Comparison of ENCODE assay signal across 31 cellular contexts in the genomic region with DNA sequence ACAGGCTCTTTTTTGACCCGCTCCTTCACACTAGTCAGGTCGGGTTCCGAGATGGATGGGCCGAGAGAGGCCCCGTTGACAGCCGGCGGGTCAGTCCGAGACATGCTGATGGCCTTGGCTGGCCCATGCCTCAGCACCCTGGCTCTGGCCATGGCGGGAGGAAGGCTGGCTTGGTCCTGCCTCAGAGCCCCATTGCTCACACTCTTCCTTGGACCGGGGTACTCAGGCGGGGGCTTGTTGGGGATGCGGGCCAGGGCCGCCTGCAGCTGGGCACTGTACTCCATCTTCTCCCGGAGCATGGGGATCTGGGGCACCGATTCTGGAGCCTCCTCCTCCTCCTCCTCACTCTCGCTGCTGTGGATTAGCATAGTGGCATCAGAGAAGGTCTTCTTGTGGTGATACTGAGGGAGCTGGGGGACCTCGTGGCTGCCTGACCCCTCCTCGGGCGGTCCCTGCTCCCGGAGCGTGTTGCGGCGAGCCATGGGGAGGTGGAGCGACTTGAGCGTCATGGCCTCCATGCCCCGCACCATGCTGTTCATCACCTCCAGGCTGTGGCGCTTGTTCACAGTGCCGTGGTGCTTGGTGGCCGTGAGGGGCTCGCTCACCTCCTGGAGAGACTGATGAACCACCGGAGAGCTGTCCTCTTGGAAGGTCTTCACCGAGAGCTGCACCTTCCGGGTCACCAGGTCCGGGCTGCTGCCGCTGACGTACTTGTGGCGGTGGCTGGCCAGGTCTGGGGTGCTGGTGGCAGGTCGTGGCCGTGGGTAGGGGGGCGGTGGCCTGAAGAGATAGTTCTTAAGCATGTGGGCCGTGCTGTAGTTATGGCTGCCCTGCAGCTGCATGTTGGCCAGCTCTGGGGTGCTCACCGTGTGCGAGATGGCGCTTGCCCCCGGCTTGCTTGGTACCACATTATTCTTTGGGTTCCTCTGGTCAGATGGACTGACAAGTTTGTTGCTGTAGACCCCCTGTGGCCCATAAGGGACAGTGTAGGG.
DNase-seq lines count a peak whose midpoint lies in the region; ATAC-seq, FAIRE-seq and TF ChIP-seq lines count a peak whose summit lies in the region.
"Had no signal": no experiment of that assay in that cellular context is flagged by ENCODE, and none has a peak within 500 bp of the region (broad histone marks: within the 10 kb centered on the region; RNA-seq: fewer than 3 reads in every experiment).

No MANE protein-coding gene starts in this region.

- H3K36me3 ChIP-seq in Caco-2 (ENCODE audit: control insufficient read depth, insufficient read depth, low read length) = peaks cover 3% of the 10 kb centered on the region
- H3K36me3 ChIP-seq in astrocyte (ENCODE audit: insufficient read depth, low read length) = peaks cover 66% of the 10 kb centered on the region
- peaks cover 0 to 66% of the 10 kb centered on the region in 2 donors for H3K36me3 ChIP-seq in gastroesophageal sphincter
- peaks cover 32 to 38% of the 10 kb centered on the region in 2 experiments for H3K36me3 ChIP-seq in trophoblast cell (ENCODE audit: control insufficient read depth in 1 of 2, insufficient read depth in 2 of 2, low read length in 2 of 2)

- no peak overlapping the region for H3K4me3 ChIP-seq in Caco-2 (ENCODE audit: low read depth, low read length)
- H3K4me3 ChIP-seq in astrocyte (ENCODE audit: insufficient read depth, low read depth, low read length) = no peak overlapping the region
- no peak overlapping the region for H3K4me3 ChIP-seq in gastroesophageal sphincter
- H3K4me3 ChIP-seq in trophoblast cell (ENCODE audit: low read depth, low read length) = no peak overlapping the region
- H3K4me3 ChIP-seq: A549, GM12878, Peyer's patch, SK-N-MC had no signal

- H3K4me1 Mint-ChIP-seq in Caco-2 (ENCODE audit: low read depth, unreplicated experiment) (peaks cover 23% of the 10 kb centered on the region), astrocyte (ENCODE audit: low read depth, unreplicated experiment) (peaks cover 37% of the 10 kb centered on the region)
- H3K4me1 Mint-ChIP-seq: B cell, IgD-negative memory B cell had no signal

- H3K4ac ChIP-seq in trophoblast cell (ENCODE audit: low read depth, low read length) = peak overlapping the region; percentile 13

- no peak overlapping the region for H3K14ac ChIP-seq in trophoblast cell (ENCODE audit: low read length)

- TF ChIP-seq POLR2A in gastroesophageal sphincter (IDR thresholded peaks at IDR 0.05) = no peak

- H3K79me1 ChIP-seq in trophoblast cell (ENCODE audit: low read length) = peaks cover 9% of the 10 kb centered on the region

- H3K27me3 ChIP-seq in Caco-2 (replicated peaks; ENCODE audit: control insufficient read depth, insufficient read depth, low read length) (no peaks in the 10 kb centered on the region), astrocyte (ENCODE audit: insufficient read depth, low read length) (no peaks in the 10 kb centered on the region), gastroesophageal sphincter (no peaks in the 10 kb centered on the region), trophoblast cell (ENCODE audit: insufficient read depth, low read length) (no peaks in the 10 kb centered on the region)
- H3K27me3 ChIP-seq: Peyer's patch had no signal

- H2BK5ac ChIP-seq in trophoblast cell (ENCODE audit: low read depth, low read length, poor library complexity) = no peak overlapping the region

- FAIRE-seq in astrocyte (lab: Jason Lieb, UNC) = no peak
- FAIRE-seq: A549, GM12878 had no signal

- 80 to 85% methylated on average over 3 to 8 of the region's 45 CpGs for WGBS in gastroesophageal sphincter (ENCODE audit: low coverage in 1 of 2), 2 donors
- WGBS in trophoblast cell (ENCODE audit: extremely low coverage, insufficient coverage, insufficient read length) = no CpG with 5 or more reads among the region's 45 CpGs

- H3K79me2 ChIP-seq in astrocyte (ENCODE audit: insufficient read depth, low read length) = peaks cover 35% of the 10 kb centered on the region
- peaks cover under 1% of the 10 kb centered on the region for H3K79me2 ChIP-seq in trophoblast cell (ENCODE audit: control insufficient read depth, insufficient read depth, low read length, poor library complexity)

- no peak overlapping the region for H3K23ac ChIP-seq in trophoblast cell (ENCODE audit: low read length)

- H3K9me3 Mint-ChIP-seq in Caco-2 (ENCODE audit: unreplicated experiment) = no peaks in the 10 kb centered on the region
- no peaks in the 10 kb centered on the region for H3K9me3 Mint-ChIP-seq in astrocyte (ENCODE audit: unreplicated experiment)
- H3K9me3 Mint-ChIP-seq: CD8-positive, alpha-beta T cell; IgD-negative memory B cell had no signal

- H2AFZ ChIP-seq in astrocyte (ENCODE audit: low read depth, low read length) = no peak overlapping the region
- no peak overlapping the region for H2AFZ ChIP-seq in trophoblast cell (ENCODE audit: insufficient read depth, low read length, poor library complexity)

- TSS peak; percentile 17 for BruUV-seq in Caco-2 (replicated peaks; lab: Mats Ljungman, UMichigan)

- H3K4me3 Mint-ChIP-seq in Caco-2 (ENCODE audit: unreplicated experiment) (no peak overlapping the region), astrocyte (ENCODE audit: unreplicated experiment) (no peak overlapping the region)
- H3K4me3 Mint-ChIP-seq: B cell; CD8-positive, alpha-beta T cell; IgD-negative memory B cell had no signal

- no peak overlapping the region for H4K12ac ChIP-seq in trophoblast cell (ENCODE audit: low read depth, low read length)

- ATAC-seq in gastroesophageal sphincter = peak; percentile 17
- ATAC-seq in HG02623 (IDR thresholded peaks at IDR 0.05; ENCODE audit: unreplicated experiment) = no peak
- ATAC-seq: A549; CD8-positive, alpha-beta T cell; GM12878 had no signal

- no peak for TF ChIP-seq CTCF in Caco-2 (IDR thresholded peaks at IDR 0.05; ENCODE audit: insufficient read depth in 1 of 2, low read depth in 1 of 2, low read length in 1 of 2, severe bottlenecking in 1 of 2, unreplicated experiment in 1 of 2)
- TF ChIP-seq CTCF in astrocyte (IDR thresholded peaks at IDR 0.05; ENCODE audit: insufficient read depth, low read depth, low read length) = no peak
- no peak for TF ChIP-seq CTCF in gastroesophageal sphincter (IDR thresholded peaks at IDR 0.05)

- H2BK120ac ChIP-seq in trophoblast cell (ENCODE audit: insufficient read depth, low read length, poor library complexity) = no peak overlapping the region

- no peak overlapping the region for H2BK12ac ChIP-seq in trophoblast cell (ENCODE audit: low read length)

- CTCF ChIA-PET in Caco-2 (lab: Charles Lee) = no interaction called here

- no peak overlapping the region for H3K18ac ChIP-seq in trophoblast cell (ENCODE audit: low read length)

- H3K9me3 ChIP-seq in Caco-2 (no peaks in the 10 kb centered on the region), astrocyte (ENCODE audit: insufficient read depth, low read depth, low read length) (no peaks in the 10 kb centered on the region), gastroesophageal sphincter (no peaks in the 10 kb centered on the region), trophoblast cell (ENCODE audit: insufficient read depth, low read depth, low read length) (no peaks in the 10 kb centered on the region)
- H3K9me3 ChIP-seq: A549, Peyer's patch had no signal

- peaks cover 3% of the 10 kb centered on the region for H4K20me1 ChIP-seq in astrocyte (ENCODE audit: insufficient read depth, low read length)

- H3K27me3 Mint-ChIP-seq in Caco-2 (ENCODE audit: insufficient read depth, unreplicated experiment) = no peaks in the 10 kb centered on the region
- H3K27me3 Mint-ChIP-seq in astrocyte (ENCODE audit: low read depth, unreplicated experiment) = no peaks in the 10 kb centered on the region
- H3K27me3 Mint-ChIP-seq: B cell had no signal

- peaks cover 35% of the 10 kb centered on the region for H3K4me1 ChIP-seq in Caco-2
- peaks cover 21% of the 10 kb centered on the region for H3K4me1 ChIP-seq in astrocyte (ENCODE audit: insufficient read depth, low read length)
- peaks cover 0 to 12% (median 5%) of the 10 kb centered on the region in 3 donors for H3K4me1 ChIP-seq in gastroesophageal sphincter
- peaks cover 12 to 22% of the 10 kb centered on the region in 2 experiments for H3K4me1 ChIP-seq in trophoblast cell (ENCODE audit: control insufficient read depth in 1 of 2, insufficient read depth in 2 of 2, low read length in 2 of 2)
- H3K4me1 ChIP-seq: A549, Peyer's patch had no signal

- no peak overlapping the region for H3K9ac ChIP-seq in astrocyte (ENCODE audit: low read length)
- no peak overlapping the region for H3K9ac ChIP-seq in trophoblast cell (ENCODE audit: low read length)

- no peak overlapping the region for H4K8ac ChIP-seq in trophoblast cell (ENCODE audit: low read depth, low read length)

- intact Hi-C loops in Caco-2 (cut with micrococcal nuclease; ENCODE audit: unreplicated experiment) = no loop called here

- H2AK5ac ChIP-seq in trophoblast cell (ENCODE audit: low read length) = no peak overlapping the region

- no peak overlapping the region for H3K4me2 ChIP-seq in astrocyte (ENCODE audit: low read length)
- H3K4me2 ChIP-seq in trophoblast cell (ENCODE audit: low read length) = no peak overlapping the region
- H3K4me2 ChIP-seq: A549 had no signal

- H3K27ac Mint-ChIP-seq in Caco-2 (ENCODE audit: unreplicated experiment) (peak overlapping the region; percentile 50), astrocyte (ENCODE audit: unreplicated experiment) (peak overlapping the region; percentile 44)
- H3K27ac Mint-ChIP-seq: B cell; CD8-positive, alpha-beta T cell; IgD-negative memory B cell had no signal

- no peak overlapping the region for H4K91ac ChIP-seq in trophoblast cell (ENCODE audit: low read depth, low read length)

- H3K36me3 Mint-ChIP-seq in Caco-2 (ENCODE audit: insufficient read depth, unreplicated experiment) (peaks cover 99% of the 10 kb centered on the region), astrocyte (ENCODE audit: low read depth, unreplicated experiment) (peaks cover 39% of the 10 kb centered on the region)
- H3K36me3 Mint-ChIP-seq: CD8-positive, alpha-beta T cell; IgD-negative memory B cell had no signal

- H3K27ac ChIP-seq in astrocyte (ENCODE audit: low read depth, low read length) (no peak overlapping the region), gastroesophageal sphincter (no peak overlapping the region), trophoblast cell (ENCODE audit: low read depth, low read length) (no peak overlapping the region)
- H3K27ac ChIP-seq: A549, C4-2B, Peyer's patch, SK-N-MC had no signal

- no peak for TF ChIP-seq EP300 in gastroesophageal sphincter (IDR thresholded peaks at IDR 0.05)

- POLR2A ChIA-PET in Caco-2 (lab: Charles Lee) = no interaction called here

- DNase-seq in Caco-2 (no peak), astrocyte (ENCODE audit: low read depth) (no peak), trophoblast cell (no peak), SKM-1 (lab: John Stamatoyannopoulos, UW; ENCODE audit: unreplicated experiment) (no peak)
- DNase-seq in activated CD4-positive, CD25-positive, alpha-beta regulatory T cell (lab: John Stamatoyannopoulos, UW) = no peak
- DNase-seq: CD8-positive, alpha-beta T cell; DMS 273 treated with DMSO at 0.1 percent for 48 hours; DMS79; EL; GDM1; GOT3; HCEC 1CT; NCI-H1092 treated with DMSO at 0.1 percent for 48 hours; NCI-H1436; NCI-H187; NCI-H2081 treated with DMSO at 0.1 percent for 48 hours; NCI-H2171; NCI-H226; NCI-H510A; NCI-H69; OCI-M1; Peyer's patch; SIG-M5 had no signal
